In the genomic region with DNA sequence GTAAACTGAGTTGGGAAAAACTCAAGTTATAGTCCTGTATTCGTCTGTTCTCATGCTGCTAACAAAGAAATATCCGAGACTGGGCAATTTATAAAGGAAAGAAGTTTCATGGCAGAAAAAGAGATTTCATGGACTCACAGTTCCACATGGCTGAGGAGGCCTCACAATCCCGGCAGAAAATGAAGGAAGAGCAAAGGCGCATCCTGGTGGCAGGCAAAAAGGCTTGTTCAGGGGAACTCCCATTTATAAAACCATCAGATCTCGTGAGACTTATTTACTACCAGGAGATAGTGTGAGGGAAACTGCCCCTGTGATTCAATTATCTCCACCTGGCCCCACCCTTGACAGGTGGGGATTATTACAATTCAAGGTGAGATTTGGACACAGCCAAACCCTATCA, we compare ENCODE assay signal across 32 cellular contexts.
DNase-seq lines count a peak whose midpoint lies in the region; ATAC-seq and TF ChIP-seq lines count a peak whose summit lies in the region.
"Had no signal": no experiment of that assay in that cellular context is flagged by ENCODE, and none has a peak within 500 bp of the region (broad histone marks: within the 10 kb centered on the region; RNA-seq: fewer than 3 reads in every experiment).

No MANE protein-coding gene starts in this region.

- H2AK5ac ChIP-seq in mesendoderm (ENCODE audit: low read length): no peak overlapping the region

- no peaks in the 10 kb centered on the region for H3K79me2 ChIP-seq in mesendoderm (ENCODE audit: control insufficient read depth, insufficient read depth, low read length)

- peak; percentile 53 for DNase-seq in DMS53 (lab: John Stamatoyannopoulos, UW)
- no peak for DNase-seq in DMS53 treated with DMSO at 0.1 percent for 48 hours (lab: John Stamatoyannopoulos, UW; ENCODE audit: unreplicated experiment)
- peak; percentile 3 for DNase-seq in HT1080 (ENCODE audit: low read depth)
- DNase-seq in WTC11 (ENCODE audit: low spot score): peak; percentile 38
- peak; percentile 65 for DNase-seq in mesendoderm
- no peak for DNase-seq in omental fat pad (ENCODE audit: low spot score)
- DNase-seq in activated CD4-positive, alpha-beta T cell treated with anti-CD3 and anti-CD28 coated beads, Interleukin-2, amount 50 U/mL, for 4 hours: no peak
- DNase-seq: activated CD4-positive, alpha-beta T cell treated with anti-CD3 and anti-CD28 coated beads for 1 hour; activated CD8-positive, alpha-beta memory T cell treated with anti-CD3 and anti-CD28 coated beads, Interleukin-2, amount 50 U/mL, for 48 hours; activated CD8-positive, alpha-beta T cell treated with anti-CD3 and anti-CD28 coated beads for 36 hours; activated naive CD4-positive, alpha-beta T cell treated with anti-CD3 and anti-CD28 coated beads for 36 hours; adrenal gland; CD4-positive, alpha-beta memory T cell; dermis blood vessel endothelial cell; foreskin melanocyte; HCEC 1CT; left cardiac atrium; NCI-H1417 treated with DMSO at 0.1 percent for 48 hours; NCI-H2029 treated with DMSO at 0.1 percent for 48 hours; NCI-H345; stimulated activated CD4-positive, alpha-beta T cell treated with anti-CD3 and anti-CD28 coated beads, Interleukin-1b, Interleukin-23, amount 100 ng/mL, for 48 hours; stimulated activated naive CD4-positive, alpha-beta T cell treated with Interleukin-2 at 50 U/mL for 16 hours; testis had no signal

- ATAC-seq in WTC11 (peak; percentile 81), GM21390 (IDR thresholded peaks at IDR 0.05; ENCODE audit: unreplicated experiment) (no peak), omental fat pad (ENCODE audit: low FRiP score) (no peak)
- ATAC-seq: activated CD8-positive, alpha-beta T cell treated with anti-CD3 and anti-CD28 coated beads for 36 hours; left cardiac atrium had no signal

- H3K9me3 Mint-ChIP-seq in WTC11: peaks cover 16% of the 10 kb centered on the region
- H3K9me3 Mint-ChIP-seq: memory B cell had no signal

- H3K4me3 Mint-ChIP-seq in WTC11: no peak overlapping the region
- H3K4me3 Mint-ChIP-seq: activated CD8-positive, alpha-beta T cell treated with anti-CD3 and anti-CD28 coated beads for 36 hours; activated naive CD4-positive, alpha-beta T cell treated with anti-CD3 and anti-CD28 coated beads for 36 hours; activated T-helper 1 cell treated with anti-CD3 and anti-CD28 coated beads, Interleukin-12 subunit alpha, Interleukin-12 subunit beta, Interleukin-2, Interleukin-4 antibody, amounts not matched to agents 30 ng/mL and 10 ng/mL and 1 ng/mL, durations not matched to agents 14 hours and 24 hours and 36 hours; CD4-positive, alpha-beta memory T cell; central memory CD8-positive, alpha-beta T cell; memory B cell; T-helper 1 cell treated with Interleukin-12 subunit alpha and Interleukin-12 subunit beta and Interleukin-4 antibody, amounts not matched to agents 30 μg/mL and 1 μg/mL, for 36 hours had no signal

- no peaks in the 10 kb centered on the region for H3K79me1 ChIP-seq in mesendoderm (ENCODE audit: low read length)

- no peak for TF ChIP-seq CTCF in WTC11 (IDR thresholded peaks at IDR 0.05)
- TF ChIP-seq CTCF in omental fat pad (IDR thresholded peaks at IDR 0.05): no peak

- no peaks in the 10 kb centered on the region for H3K27me3 ChIP-seq in mesendoderm (ENCODE audit: insufficient read depth, low read length, poor library complexity)
- H3K27me3 ChIP-seq: adrenal gland, right atrium auricular region, testis had no signal

- peaks cover 22% of the 10 kb centered on the region for H3K4me1 Mint-ChIP-seq in WTC11
- H3K4me1 Mint-ChIP-seq: CD4-positive, alpha-beta memory T cell; central memory CD8-positive, alpha-beta T cell; memory B cell had no signal

- H2BK5ac ChIP-seq in mesendoderm (ENCODE audit: low read length): no peak overlapping the region

- H3K4me1 ChIP-seq in mesendoderm (ENCODE audit: control insufficient read depth, low read depth, low read length): no peaks in the 10 kb centered on the region
- H3K4me1 ChIP-seq: adrenal gland, right atrium auricular region had no signal

- no peak overlapping the region for H3K56ac ChIP-seq in mesendoderm (ENCODE audit: low read length)

- H4K8ac ChIP-seq in mesendoderm (ENCODE audit: low read depth, low read length): no peak overlapping the region

- H3K23ac ChIP-seq in mesendoderm (ENCODE audit: low read length): no peak overlapping the region

- H2BK120ac ChIP-seq in mesendoderm (ENCODE audit: low read depth, low read length): no peak overlapping the region

- POLR2A ChIA-PET in WTC11 (lab: Charles Lee): no interaction called here

- H3K9ac ChIP-seq in mesendoderm (ENCODE audit: low read length): no peak overlapping the region

- H3K36me3 ChIP-seq in mesendoderm (ENCODE audit: control insufficient read depth, insufficient read depth, low read length): no peaks in the 10 kb centered on the region
- H3K36me3 ChIP-seq: adrenal gland, right atrium auricular region had no signal

- no peak overlapping the region for H3K27ac Mint-ChIP-seq in WTC11
- H3K27ac Mint-ChIP-seq: activated CD8-positive, alpha-beta T cell treated with anti-CD3 and anti-CD28 coated beads for 36 hours; activated naive CD4-positive, alpha-beta T cell treated with anti-CD3 and anti-CD28 coated beads for 36 hours; activated T-helper 1 cell treated with anti-CD3 and anti-CD28 coated beads, Interleukin-12 subunit alpha, Interleukin-12 subunit beta, Interleukin-2, Interleukin-4 antibody, amounts not matched to agents 30 ng/mL and 10 ng/mL and 1 ng/mL, durations not matched to agents 14 hours and 24 hours and 36 hours; CD4-positive, alpha-beta memory T cell; memory B cell; T-helper 1 cell treated with Interleukin-12 subunit alpha and Interleukin-12 subunit beta and Interleukin-4 antibody, amounts not matched to agents 30 μg/mL and 1 μg/mL, for 36 hours had no signal

- no peak overlapping the region for H3K4ac ChIP-seq in mesendoderm (ENCODE audit: low read depth, low read length)

- H3K27ac ChIP-seq in mesendoderm (ENCODE audit: low read depth, low read length): no peak overlapping the region
- H3K27ac ChIP-seq: adrenal gland, HL-60, right atrium auricular region, SK-N-MC, testis had no signal

- peaks cover 58% of the 10 kb centered on the region for H3K27me3 Mint-ChIP-seq in WTC11 (ENCODE audit: low read depth)
- H3K27me3 Mint-ChIP-seq: activated CD8-positive, alpha-beta T cell treated with anti-CD3 and anti-CD28 coated beads for 36 hours; CD4-positive, alpha-beta memory T cell; central memory CD8-positive, alpha-beta T cell; memory B cell had no signal

- no peak overlapping the region for H2BK15ac ChIP-seq in mesendoderm (replicated peaks; ENCODE audit: low read depth)

- H3K36me3 Mint-ChIP-seq in WTC11: peaks cover 13% of the 10 kb centered on the region
- H3K36me3 Mint-ChIP-seq: CD4-positive, alpha-beta memory T cell; memory B cell had no signal

- H4K5ac ChIP-seq in mesendoderm (ENCODE audit: low read length): no peak overlapping the region

- H3K18ac ChIP-seq in mesendoderm (ENCODE audit: low read length): no peak overlapping the region

- no peak overlapping the region for H3K4me2 ChIP-seq in mesendoderm (ENCODE audit: low read length)
- H3K4me2 ChIP-seq: smooth muscle cell had no signal

- CTCF ChIA-PET in WTC11 (lab: Charles Lee): interaction anchor here (0.7 to 1.7 kb wide), 2 partner anchors 9 to 101 kb away, joined by 5 to 9 read pairs; no protein-coding TSS in a partner anchor

- WGBS in mesendoderm (ENCODE audit: extremely low coverage, insufficient coverage, low lambda C conversion rate): no CpG with 5 or more reads among the region's 5 CpGs

- no peak overlapping the region for H3K4me3 ChIP-seq in mesendoderm (ENCODE audit: low read length)
- H3K4me3 ChIP-seq: adrenal gland, right atrium auricular region, SK-N-MC, smooth muscle cell, testis had no signal

TF ChIP-seq in WTC11, 78 proteins besides CTCF, POLR2A, EP300 and RAD21:
- TF ChIP-seq FOXP1 (CRISPR knock-in tag; IDR thresholded peaks at IDR 0.05; ENCODE audit: borderline replicate concordance) (no peak), SMAD4 (CRISPR knock-in tag; IDR thresholded peaks at IDR 0.05) (no peak), CREM (CRISPR knock-in tag; IDR thresholded peaks at IDR 0.05) (no peak)

Comparison
In these comparisons a context has a peak if more than half of its experiments do, and no peak if none do; other contexts are left out.
1. DNase-seq: peak in DMS53 (single experiment), HT1080 (single experiment), WTC11 (single experiment) and mesendoderm (single experiment); none in DMS53 treated with DMSO at 0.1 percent for 48 hours (single experiment), omental fat pad (single experiment) and activated CD4-positive, alpha-beta T cell treated with anti-CD3 and anti-CD28 coated beads, Interleukin-2, amount 50 U/mL, for 4 hours (0 of 2).